Comparison of ENCODE assay signal across 10 cellular contexts in the genomic region with DNA sequence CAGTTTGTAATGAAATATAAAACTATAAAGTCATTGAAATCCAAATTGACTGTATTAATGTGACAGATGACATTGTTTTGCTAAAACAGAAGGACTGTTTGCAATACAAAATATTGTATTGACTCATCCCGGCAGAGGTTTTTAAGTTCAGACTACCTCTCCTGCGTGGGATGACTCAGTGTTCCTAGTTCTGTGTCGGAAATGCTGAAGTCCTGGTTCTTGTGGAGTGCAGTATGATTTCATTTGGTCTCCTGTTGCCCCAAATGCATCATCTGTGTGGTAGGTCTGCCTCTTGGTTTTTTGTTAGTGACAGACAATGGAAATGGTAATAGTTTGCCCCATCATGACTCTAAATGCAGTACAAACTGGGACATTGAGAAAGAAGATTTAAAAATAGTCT. TPM values are rescaled to one million over a fixed set of nuclear protein-coding genes. Genes with fewer than 3 reads are reported as not detected.
DNase-seq lines count a peak whose midpoint lies in the region; FAIRE-seq and TF ChIP-seq lines count a peak whose summit lies in the region.
"Had no signal": no experiment of that assay in that cellular context is flagged by ENCODE, and none has a peak within 500 bp of the region (broad histone marks: within the 10 kb centered on the region; RNA-seq: fewer than 3 reads in every experiment).

No MANE protein-coding gene starts in this region.

- 11% methylated on average over 3 of the region's 3 CpGs for WGBS in SK-N-SH (ENCODE audit: low lambda C conversion rate)

- peaks cover 64% of the 10 kb centered on the region for H3K4me1 ChIP-seq in BLaER1
- peaks cover 9% of the 10 kb centered on the region for H3K4me1 ChIP-seq in astrocyte (ENCODE audit: insufficient read depth, low read length)
- H3K4me1 ChIP-seq in SK-N-SH (ENCODE audit: control insufficient read depth in 1 of 2, insufficient read depth in 2 of 2, low read depth in 1 of 2, low read length in 1 of 2), result no peaks in the 10 kb centered on the region

- H3K9me3 ChIP-seq in BLaER1 (peaks cover 10% of the 10 kb centered on the region; the same call in 1 of the 2 replicates), astrocyte (ENCODE audit: insufficient read depth, low read depth, low read length) (no peaks in the 10 kb centered on the region), SK-N-SH (no peaks in the 10 kb centered on the region)
- H3K9me3 ChIP-seq: neutrophil had no signal

- H2AFZ ChIP-seq in astrocyte (ENCODE audit: low read depth, low read length) (no peak overlapping the region), SK-N-SH (ENCODE audit: low read depth) (no peak overlapping the region)

- peak overlapping the region; percentile 93 for H3K4me2 ChIP-seq in BLaER1
- H3K4me2 ChIP-seq in astrocyte (ENCODE audit: low read length), result peak overlapping the region; percentile 44
- no peak overlapping the region for H3K4me2 ChIP-seq in SK-N-SH

- no peaks in the 10 kb centered on the region for H3K9me2 ChIP-seq in SK-N-SH

- no peaks in the 10 kb centered on the region for H3K36me3 Mint-ChIP-seq in astrocyte (ENCODE audit: low read depth, unreplicated experiment)

- peaks cover 31% of the 10 kb centered on the region for H3K4me1 Mint-ChIP-seq in astrocyte (ENCODE audit: low read depth, unreplicated experiment)

- H3K4me3 ChIP-seq in BLaER1, result no peak overlapping the region
- H3K4me3 ChIP-seq in astrocyte (ENCODE audit: insufficient read depth, low read depth, low read length), result no peak overlapping the region
- H3K4me3 ChIP-seq in SK-N-SH (ENCODE audit: low read depth in 2 of 2, low read length in 1 of 2), result no peak overlapping the region

- H3K36me3 ChIP-seq in BLaER1 (no peaks in the 10 kb centered on the region), astrocyte (ENCODE audit: insufficient read depth, low read length) (no peaks in the 10 kb centered on the region), SK-N-SH (replicated peaks in 1 of 2; ENCODE audit: control insufficient read depth in 1 of 2, insufficient read depth in 2 of 2, low read length in 1 of 2) (no peaks in the 10 kb centered on the region)
- H3K36me3 ChIP-seq: neutrophil had no signal

- H3K27ac ChIP-seq in BLaER1, result no peak overlapping the region
- H3K27ac ChIP-seq in astrocyte (ENCODE audit: low read depth, low read length), result no peak overlapping the region
- no peak overlapping the region for H3K27ac ChIP-seq in SK-N-SH (ENCODE audit: low read depth in 2 of 2, low read length in 1 of 2)
- H3K27ac ChIP-seq: neutrophil had no signal

- no peak overlapping the region for H3K27ac Mint-ChIP-seq in astrocyte (ENCODE audit: unreplicated experiment)
- H3K27ac Mint-ChIP-seq: activated T-helper 2 cell treated with anti-CD3 and anti-CD28 coated beads, Interferon-gamma antibody, Interleukin-2, Interleukin-4, amounts not matched to agents 10 μg/mL and 5 μg/mL and 100 μg/mL, durations not matched to agents 14 hours and 24 hours and 36 hours had no signal

- no peaks in the 10 kb centered on the region for H3F3A ChIP-seq in SK-N-SH (replicated peaks; ENCODE audit: insufficient read depth)

- no peaks in the 10 kb centered on the region for H3K27me3 Mint-ChIP-seq in astrocyte (ENCODE audit: low read depth, unreplicated experiment)

- TF ChIP-seq EP300 in SK-N-SH (IDR thresholded peaks at IDR 0.05; ENCODE audit: borderline replicate concordance in 1 of 2, low read depth in 1 of 2, low read length in 1 of 2), result no peak

- no peak for TF ChIP-seq CTCF in astrocyte (IDR thresholded peaks at IDR 0.05; ENCODE audit: insufficient read depth, low read depth, low read length)
- no peak for TF ChIP-seq CTCF in SK-N-SH (IDR thresholded peaks at IDR 0.05)

- POLR2A ChIA-PET in SK-N-SH (lab: Yijun Ruan, JAX), result no interaction called here

- H3K27me3 ChIP-seq in BLaER1 (no peaks in the 10 kb centered on the region), astrocyte (ENCODE audit: insufficient read depth, low read length) (no peaks in the 10 kb centered on the region), SK-N-SH (ENCODE audit: insufficient read depth) (peaks cover 17% of the 10 kb centered on the region; the same call in 1 of the 2 replicates)
- H3K27me3 ChIP-seq: neutrophil had no signal

- H3K79me2 ChIP-seq in astrocyte (ENCODE audit: insufficient read depth, low read length) (peaks cover 18% of the 10 kb centered on the region), SK-N-SH (ENCODE audit: insufficient read depth) (no peaks in the 10 kb centered on the region)

- H3K9me3 Mint-ChIP-seq in astrocyte (ENCODE audit: unreplicated experiment), result no peaks in the 10 kb centered on the region
- H3K9me3 Mint-ChIP-seq: activated T-helper 2 cell treated with anti-CD3 and anti-CD28 coated beads, Interferon-gamma antibody, Interleukin-2, Interleukin-4, amounts not matched to agents 10 μg/mL and 5 μg/mL and 100 μg/mL, durations not matched to agents 14 hours and 24 hours and 36 hours had no signal

- H4K20me1 ChIP-seq in BLaER1, result peaks cover 97% of the 10 kb centered on the region
- peaks cover 12% of the 10 kb centered on the region for H4K20me1 ChIP-seq in astrocyte (ENCODE audit: insufficient read depth, low read length)
- H4K20me1 ChIP-seq in SK-N-SH (ENCODE audit: insufficient read depth), result no peaks in the 10 kb centered on the region

- DNase-seq in GM04504 (ENCODE audit: low read depth) (peak; percentile 17), astrocyte (ENCODE audit: low read depth) (peak; percentile 80), iris pigment epithelial cell (ENCODE audit: low read depth) (peak; percentile 90), mucosa of gallbladder (ENCODE audit: low spot score) (no peak), NCI-H524 (lab: John Stamatoyannopoulos, UW) (no peak), SK-N-SH (no peak)
- DNase-seq: Karpas-422 had no signal

- H3K9ac ChIP-seq in BLaER1 (no peak overlapping the region), astrocyte (ENCODE audit: low read length) (no peak overlapping the region), SK-N-SH (no peak overlapping the region)

- CTCF ChIA-PET in SK-N-SH (lab: Yijun Ruan, JAX), result no interaction called here

- peak; percentile 41 for FAIRE-seq in astrocyte (lab: Jason Lieb, UNC)

- no peak overlapping the region for H3K4me3 Mint-ChIP-seq in astrocyte (ENCODE audit: unreplicated experiment)

- no peak for TF ChIP-seq RAD21 in SK-N-SH (IDR thresholded peaks at IDR 0.05; ENCODE audit: low read length)

TF ChIP-seq in SK-N-SH, 30 proteins besides CTCF, POLR2A, EP300 and RAD21:
- TF ChIP-seq MXI1 (IDR thresholded peaks at IDR 0.05; ENCODE audit: low read depth, low read length) (no peak), FOXJ3 (CRISPR knock-in tag; IDR thresholded peaks at IDR 0.05) (no peak), GATA2 (CRISPR knock-in tag; IDR thresholded peaks at IDR 0.05) (no peak), RXRA (IDR thresholded peaks at IDR 0.05; ENCODE audit: borderline replicate concordance, low read depth) (no peak), POLR2AphosphoS5 (IDR thresholded peaks at IDR 0.05; ENCODE audit: low read depth, low read length) (no peak), GABPA (IDR thresholded peaks at IDR 0.05; ENCODE audit: low read depth) (no peak), JUND (IDR thresholded peaks at IDR 0.05) (no peak), SIN3A (IDR thresholded peaks at IDR 0.05; ENCODE audit: borderline replicate concordance, low read depth, low read length) (no peak)
- TF ChIP-seq, protein P1, sequence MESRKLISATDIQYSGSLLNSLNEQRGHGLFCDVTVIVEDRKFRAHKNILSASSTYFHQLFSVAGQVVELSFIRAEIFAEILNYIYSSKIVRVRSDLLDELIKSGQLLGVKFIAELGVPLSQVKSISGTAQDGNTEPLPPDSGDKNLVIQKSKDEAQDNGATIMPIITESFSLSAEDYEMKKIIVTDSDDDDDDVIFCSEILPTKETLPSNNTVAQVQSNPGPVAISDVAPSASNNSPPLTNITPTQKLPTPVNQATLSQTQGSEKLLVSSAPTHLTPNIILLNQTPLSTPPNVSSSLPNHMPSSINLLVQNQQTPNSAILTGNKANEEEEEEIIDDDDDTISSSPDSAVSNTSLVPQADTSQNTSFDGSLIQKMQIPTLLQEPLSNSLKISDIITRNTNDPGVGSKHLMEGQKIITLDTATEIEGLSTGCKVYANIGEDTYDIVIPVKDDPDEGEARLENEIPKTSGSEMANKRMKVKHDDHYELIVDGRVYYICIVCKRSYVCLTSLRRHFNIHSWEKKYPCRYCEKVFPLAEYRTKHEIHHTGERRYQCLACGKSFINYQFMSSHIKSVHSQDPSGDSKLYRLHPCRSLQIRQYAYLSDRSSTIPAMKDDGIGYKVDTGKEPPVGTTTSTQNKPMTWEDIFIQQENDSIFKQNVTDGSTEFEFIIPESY (IDR thresholded peaks at IDR 0.05; ENCODE audit: borderline replicate concordance, low read depth), result no peak
- TF ChIP-seq, protein P2, sequence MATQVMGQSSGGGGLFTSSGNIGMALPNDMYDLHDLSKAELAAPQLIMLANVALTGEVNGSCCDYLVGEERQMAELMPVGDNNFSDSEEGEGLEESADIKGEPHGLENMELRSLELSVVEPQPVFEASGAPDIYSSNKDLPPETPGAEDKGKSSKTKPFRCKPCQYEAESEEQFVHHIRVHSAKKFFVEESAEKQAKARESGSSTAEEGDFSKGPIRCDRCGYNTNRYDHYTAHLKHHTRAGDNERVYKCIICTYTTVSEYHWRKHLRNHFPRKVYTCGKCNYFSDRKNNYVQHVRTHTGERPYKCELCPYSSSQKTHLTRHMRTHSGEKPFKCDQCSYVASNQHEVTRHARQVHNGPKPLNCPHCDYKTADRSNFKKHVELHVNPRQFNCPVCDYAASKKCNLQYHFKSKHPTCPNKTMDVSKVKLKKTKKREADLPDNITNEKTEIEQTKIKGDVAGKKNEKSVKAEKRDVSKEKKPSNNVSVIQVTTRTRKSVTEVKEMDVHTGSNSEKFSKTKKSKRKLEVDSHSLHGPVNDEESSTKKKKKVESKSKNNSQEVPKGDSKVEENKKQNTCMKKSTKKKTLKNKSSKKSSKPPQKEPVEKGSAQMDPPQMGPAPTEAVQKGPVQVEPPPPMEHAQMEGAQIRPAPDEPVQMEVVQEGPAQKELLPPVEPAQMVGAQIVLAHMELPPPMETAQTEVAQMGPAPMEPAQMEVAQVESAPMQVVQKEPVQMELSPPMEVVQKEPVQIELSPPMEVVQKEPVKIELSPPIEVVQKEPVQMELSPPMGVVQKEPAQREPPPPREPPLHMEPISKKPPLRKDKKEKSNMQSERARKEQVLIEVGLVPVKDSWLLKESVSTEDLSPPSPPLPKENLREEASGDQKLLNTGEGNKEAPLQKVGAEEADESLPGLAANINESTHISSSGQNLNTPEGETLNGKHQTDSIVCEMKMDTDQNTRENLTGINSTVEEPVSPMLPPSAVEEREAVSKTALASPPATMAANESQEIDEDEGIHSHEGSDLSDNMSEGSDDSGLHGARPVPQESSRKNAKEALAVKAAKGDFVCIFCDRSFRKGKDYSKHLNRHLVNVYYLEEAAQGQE (IDR thresholded peaks at IDR 0.05; ENCODE audit: low read depth, low read length), result no peak

RNA-seq across cellular contexts. Expression of a gene that starts 27.8 kb away (rescaled TPM):
- total RNA-seq in astrocyte (5.2 and 5.3 TPM in 2 replicates), mucosa of gallbladder (26.0 TPM)
- not detected in 2 replicates for polyA plus RNA-seq in SK-N-SH (2012; rRNA removed)
- not detected in 2 replicates for polyA plus RNA-seq in SK-N-SH (2012; cell fraction: cytosol; rRNA removed)
- polyA plus RNA-seq in SK-N-SH (2012; cell fraction: nucleus; rRNA removed), result not detected in 2 replicates

Comparison
In these comparisons a context has a peak if more than half of its experiments do, and no peak if none do; other contexts are left out.
1. DNase-seq: peak in GM04504 (single experiment), astrocyte (single experiment) and iris pigment epithelial cell (single experiment); none in mucosa of gallbladder (single experiment), NCI-H524 (0 of 2) and SK-N-SH (single experiment).